8 cellular contexts compared by ENCODE assay signal in genomic region chr11:96014234-96014633, GRCh38.
DNase-seq lines count a peak whose midpoint lies in the region; FAIRE-seq and TF ChIP-seq lines count a peak whose summit lies in the region.

No MANE protein-coding gene starts in this region.

- peak overlapping the region; percentile 91 for H3K27ac Mint-ChIP-seq in astrocyte (ENCODE audit: unreplicated experiment)
- no peak overlapping the region for H3K27ac Mint-ChIP-seq in Caco-2 (ENCODE audit: unreplicated experiment)

- DNase-seq in stimulated activated CD8-positive, alpha-beta memory T cell treated with anti-CD3 and anti-CD28 coated beads, Interleukin-15, amount 100 ng/mL, for 48 hours (ENCODE audit: low read depth in 2 of 2) = peak; percentile 26 to 27
- DNase-seq in stimulated activated CD8-positive, alpha-beta memory T cell treated with anti-CD3 and anti-CD28 coated beads, Interleukin-4, amount 100 ng/mL, for 48 hours = no peak
- peak; percentile 46 for DNase-seq in MV-4-11 (lab: John Stamatoyannopoulos, UW)
- peak; percentile 68 for DNase-seq in astrocyte (ENCODE audit: low read depth)
- peak; percentile 88 for DNase-seq in osteoblast (ENCODE audit: insufficient read length, low spot score, missing footprints)
- no peak for DNase-seq in NCI-H2196 (lab: John Stamatoyannopoulos, UW; ENCODE audit: unreplicated experiment)
- no peak for DNase-seq in NCI-H1436 treated with DMSO at 0.1 percent for 48 hours (lab: John Stamatoyannopoulos, UW)
- DNase-seq in Caco-2 = no peak

- H3K9me3 Mint-ChIP-seq in astrocyte (ENCODE audit: unreplicated experiment) (no peaks in the 10 kb centered on the region), Caco-2 (ENCODE audit: unreplicated experiment) (no peaks in the 10 kb centered on the region)

- H3K9me3 ChIP-seq in astrocyte (ENCODE audit: insufficient read depth, low read depth, low read length) = no peaks in the 10 kb centered on the region
- H3K9me3 ChIP-seq in osteoblast (ENCODE audit: low read depth, low read length) = no peaks in the 10 kb centered on the region
- no peaks in the 10 kb centered on the region for H3K9me3 ChIP-seq in Caco-2

- H3K27me3 Mint-ChIP-seq in astrocyte (ENCODE audit: low read depth, unreplicated experiment) = no peaks in the 10 kb centered on the region
- H3K27me3 Mint-ChIP-seq in Caco-2 (ENCODE audit: insufficient read depth, unreplicated experiment) = no peaks in the 10 kb centered on the region

- peaks cover 24% of the 10 kb centered on the region for H3K4me1 ChIP-seq in astrocyte (ENCODE audit: insufficient read depth, low read length)
- H3K4me1 ChIP-seq in osteoblast (ENCODE audit: insufficient read depth, low read length) = peaks cover 27% of the 10 kb centered on the region
- H3K4me1 ChIP-seq in Caco-2 = peaks cover 32% of the 10 kb centered on the region

- CTCF ChIA-PET in Caco-2 (lab: Charles Lee) = interaction anchor here (0.6 to 2.0 kb wide), 2 partner anchors 55 to 329 kb away, joined by 5 to 7 read pairs; partner anchors contain the start of gene MAML2

- H3K36me3 Mint-ChIP-seq in astrocyte (ENCODE audit: low read depth, unreplicated experiment) (no peaks in the 10 kb centered on the region), Caco-2 (ENCODE audit: insufficient read depth, unreplicated experiment) (no peaks in the 10 kb centered on the region)

- H3K9ac ChIP-seq in astrocyte (ENCODE audit: low read length) = peak overlapping the region; percentile 16

- H3K4me3 ChIP-seq in astrocyte (ENCODE audit: insufficient read depth, low read depth, low read length) = no peak overlapping the region
- H3K4me3 ChIP-seq in osteoblast (ENCODE audit: insufficient read depth, low read length) = no peak overlapping the region
- no peak overlapping the region for H3K4me3 ChIP-seq in Caco-2 (ENCODE audit: low read depth, low read length)

- H3K4me1 Mint-ChIP-seq in astrocyte (ENCODE audit: low read depth, unreplicated experiment) (peaks cover 52% of the 10 kb centered on the region), Caco-2 (ENCODE audit: low read depth, unreplicated experiment) (peaks cover 14% of the 10 kb centered on the region)

- peak overlapping the region; percentile 14 for H3K4me3 Mint-ChIP-seq in astrocyte (ENCODE audit: unreplicated experiment)
- no peak overlapping the region for H3K4me3 Mint-ChIP-seq in Caco-2 (ENCODE audit: unreplicated experiment)

- H3K79me2 ChIP-seq in astrocyte (ENCODE audit: insufficient read depth, low read length) = peaks cover 10% of the 10 kb centered on the region
- peaks cover 54% of the 10 kb centered on the region for H3K79me2 ChIP-seq in osteoblast (ENCODE audit: insufficient read depth, low read length)

- peak overlapping the region; percentile 8 for H3K27ac ChIP-seq in astrocyte (ENCODE audit: low read depth, low read length)
- peak overlapping the region; percentile 30 for H3K27ac ChIP-seq in osteoblast (ENCODE audit: low read depth, low read length)

- BruUV-seq in Caco-2 (replicated peaks; lab: Mats Ljungman, UMichigan) = no TSS peak

- intact Hi-C loops in Caco-2 (cut with micrococcal nuclease; ENCODE audit: unreplicated experiment) = no loop called here

- H3K27me3 ChIP-seq in astrocyte (ENCODE audit: insufficient read depth, low read length) (no peaks in the 10 kb centered on the region), osteoblast (ENCODE audit: insufficient read depth, low read length) (no peaks in the 10 kb centered on the region), Caco-2 (replicated peaks; ENCODE audit: control insufficient read depth, insufficient read depth, low read length) (no peaks in the 10 kb centered on the region)

- H4K20me1 ChIP-seq in astrocyte (ENCODE audit: insufficient read depth, low read length) = peaks cover 36% of the 10 kb centered on the region
- H4K20me1 ChIP-seq in osteoblast (ENCODE audit: insufficient read depth, low read length) = peaks cover 16% of the 10 kb centered on the region

- H2AFZ ChIP-seq in astrocyte (ENCODE audit: low read depth, low read length) = no peak overlapping the region
- no peak overlapping the region for H2AFZ ChIP-seq in osteoblast (ENCODE audit: low read length)

- no peak for FAIRE-seq in astrocyte (lab: Jason Lieb, UNC)

- no peaks in the 10 kb centered on the region for H3K36me3 ChIP-seq in astrocyte (ENCODE audit: insufficient read depth, low read length)
- no peaks in the 10 kb centered on the region for H3K36me3 ChIP-seq in osteoblast (ENCODE audit: insufficient read depth, low read length)
- H3K36me3 ChIP-seq in Caco-2 (ENCODE audit: control insufficient read depth, insufficient read depth, low read length) = no peaks in the 10 kb centered on the region

- H3K4me2 ChIP-seq in astrocyte (ENCODE audit: low read length) (peak overlapping the region; percentile 47), osteoblast (ENCODE audit: insufficient read depth, low read length) (peak overlapping the region; percentile 24)

- POLR2A ChIA-PET in Caco-2 (lab: Charles Lee) = interaction anchor here (0.6 kb wide), 1 partner anchor 327 kb away, joined by 3 read pairs; no protein-coding TSS in a partner anchor

- TF ChIP-seq CTCF in astrocyte (IDR thresholded peaks at IDR 0.05; ENCODE audit: insufficient read depth, low read depth, low read length) = no peak
- TF ChIP-seq CTCF in osteoblast (IDR thresholded peaks at IDR 0.05; ENCODE audit: extremely low read depth, low read depth, low read length) = no peak
- no peak for TF ChIP-seq CTCF in Caco-2 (IDR thresholded peaks at IDR 0.05; ENCODE audit: insufficient read depth in 1 of 2, low read depth in 1 of 2, low read length in 1 of 2, severe bottlenecking in 1 of 2, unreplicated experiment in 1 of 2)

Comparison
In these comparisons a context has a peak if more than half of its experiments do, and no peak if none do; other contexts are left out.
1. DNase-seq: peak in stimulated activated CD8-positive, alpha-beta memory T cell treated with anti-CD3 and anti-CD28 coated beads, Interleukin-15, amount 100 ng/mL, for 48 hours (2 of 2), MV-4-11 (single experiment), astrocyte (single experiment) and osteoblast (single experiment); none in stimulated activated CD8-positive, alpha-beta memory T cell treated with anti-CD3 and anti-CD28 coated beads, Interleukin-4, amount 100 ng/mL, for 48 hours (single experiment), NCI-H2196 (single experiment), NCI-H1436 treated with DMSO at 0.1 percent for 48 hours (single experiment) and Caco-2 (0 of 2).